In the genomic region with DNA sequence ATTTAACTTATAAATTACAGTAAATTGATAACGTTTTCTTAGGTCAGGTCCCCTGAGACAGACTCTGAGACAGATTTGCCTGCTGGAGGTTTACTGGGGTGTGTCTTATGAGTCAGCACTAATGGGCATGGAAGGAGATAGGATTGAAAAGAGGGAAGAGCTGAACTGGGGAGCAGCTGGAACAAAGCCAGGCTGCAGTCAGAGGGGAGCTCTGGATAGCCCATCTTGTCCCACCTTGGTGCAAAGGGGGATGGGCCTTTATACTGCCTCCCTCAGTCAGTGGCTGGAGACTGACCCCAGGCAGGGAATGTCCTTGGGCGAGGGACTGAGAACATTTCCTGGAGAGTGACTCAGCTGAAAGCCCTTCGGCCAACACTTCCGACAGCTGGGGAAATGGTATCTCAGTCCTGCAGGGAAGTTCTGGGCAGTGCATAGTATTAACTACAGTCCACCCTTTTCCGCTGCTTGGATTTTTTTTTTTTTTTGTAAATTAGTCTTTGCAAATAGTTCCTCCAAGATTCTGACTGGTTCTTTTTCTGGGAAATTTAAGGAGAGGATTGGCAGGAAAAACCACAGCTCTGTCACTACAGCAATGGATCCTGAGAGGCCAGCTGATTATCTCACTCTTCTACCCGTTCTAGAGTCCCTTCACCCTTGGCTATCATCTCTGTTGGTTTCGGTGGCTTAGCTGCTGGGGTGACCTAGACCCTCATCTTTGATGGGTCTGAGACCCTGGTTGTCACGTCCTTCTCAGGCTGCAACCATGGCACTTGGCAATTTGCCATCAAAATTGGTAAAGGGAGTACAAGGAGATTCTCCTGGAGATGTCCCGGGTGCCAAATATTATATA, we compare ENCODE assay signal across 9 cellular contexts. TPM values are rescaled to one million over a fixed set of nuclear protein-coding genes. Genes with fewer than 3 reads are reported as not detected.
DNase-seq lines count a peak whose midpoint lies in the region; ATAC-seq and TF ChIP-seq lines count a peak whose summit lies in the region.
"Had no signal": no experiment of that assay in that cellular context is flagged by ENCODE, and none has a peak within 500 bp of the region (broad histone marks: within the 10 kb centered on the region; RNA-seq: fewer than 3 reads in every experiment).

No MANE protein-coding gene starts in this region.

- H3K27me3 ChIP-seq in left lung (no peaks in the 10 kb centered on the region), uterus (no peaks in the 10 kb centered on the region)

- peak overlapping the region; percentile 19 to 56 for H3K27ac ChIP-seq in coronary artery
- H3K27ac ChIP-seq in left lung, result peak overlapping the region; percentile 47 to 72
- H3K27ac ChIP-seq in uterus, result peak overlapping the region in 1 of 2 donors; percentile 33
- H3K27ac ChIP-seq: KMS-11 had no signal

- DNase-seq in NCI-H2171 treated with DMSO at 0.1 percent for 48 hours (lab: John Stamatoyannopoulos, UW) (peak; percentile 57), NCI-H2171 (lab: John Stamatoyannopoulos, UW) (no peak), coronary artery (ENCODE audit: low spot score) (peak; percentile 80), left lung (peak in 1 of 2 donors; percentile 38), uterus (peak; percentile 36 to 67), HuH-7.5 (ENCODE audit: low spot score) (no peak), NCI-H510A treated with DMSO at 0.1 percent for 48 hours (lab: John Stamatoyannopoulos, UW) (no peak)

- TF ChIP-seq CTCF in coronary artery (IDR thresholded peaks at IDR 0.05) (no peak), left lung (IDR thresholded peaks at IDR 0.05) (no peak), uterus (IDR thresholded peaks at IDR 0.05) (no peak)

- H3K4me3 ChIP-seq in coronary artery, result no peak overlapping the region
- H3K4me3 ChIP-seq in left lung, result no peak overlapping the region
- no peak overlapping the region for H3K4me3 ChIP-seq in uterus

- ATAC-seq in left lung (peak; percentile 87), HG03439 (IDR thresholded peaks at IDR 0.05; ENCODE audit: unreplicated experiment) (no peak)

- no peaks in the 10 kb centered on the region for H3K36me3 ChIP-seq in left lung
- H3K36me3 ChIP-seq in uterus, result no peaks in the 10 kb centered on the region

- intact Hi-C loops in left lung (cut with DNase I), result no loop called here
- intact Hi-C loops in uterus (cut with DNase I; ENCODE audit: low total_unique reads), result no loop called here

- H3K4me1 ChIP-seq in left lung (peaks cover 0 to 17% of the 10 kb centered on the region in 2 donors), uterus (no peaks in the 10 kb centered on the region)

- H3K9me3 ChIP-seq in left lung (no peaks in the 10 kb centered on the region), uterus (no peaks in the 10 kb centered on the region)

- TF ChIP-seq POLR2A in uterus (IDR thresholded peaks at IDR 0.05), result no peak

RNA-seq across cellular contexts. Expression of gene CDC42BPA, which starts 39.2 kb away (rescaled TPM):
- total RNA-seq in left lung (10 to 100 TPM; 35.8 to 36.1 TPM), uterus (100 to 1,000 TPM in 1 of 4 donors, 10 to 100 TPM in 3; 32.9 to 116 (median 55.2) TPM)

Comparison
In these comparisons a context has a peak if more than half of its experiments do, and no peak if none do; other contexts are left out.
1. DNase-seq: peak in NCI-H2171 treated with DMSO at 0.1 percent for 48 hours (single experiment), coronary artery (single experiment) and uterus (2 of 2); none in NCI-H2171 (single experiment), HuH-7.5 (single experiment) and NCI-H510A treated with DMSO at 0.1 percent for 48 hours (single experiment).